10 cellular contexts compared by ENCODE assay signal in the genomic region with DNA sequence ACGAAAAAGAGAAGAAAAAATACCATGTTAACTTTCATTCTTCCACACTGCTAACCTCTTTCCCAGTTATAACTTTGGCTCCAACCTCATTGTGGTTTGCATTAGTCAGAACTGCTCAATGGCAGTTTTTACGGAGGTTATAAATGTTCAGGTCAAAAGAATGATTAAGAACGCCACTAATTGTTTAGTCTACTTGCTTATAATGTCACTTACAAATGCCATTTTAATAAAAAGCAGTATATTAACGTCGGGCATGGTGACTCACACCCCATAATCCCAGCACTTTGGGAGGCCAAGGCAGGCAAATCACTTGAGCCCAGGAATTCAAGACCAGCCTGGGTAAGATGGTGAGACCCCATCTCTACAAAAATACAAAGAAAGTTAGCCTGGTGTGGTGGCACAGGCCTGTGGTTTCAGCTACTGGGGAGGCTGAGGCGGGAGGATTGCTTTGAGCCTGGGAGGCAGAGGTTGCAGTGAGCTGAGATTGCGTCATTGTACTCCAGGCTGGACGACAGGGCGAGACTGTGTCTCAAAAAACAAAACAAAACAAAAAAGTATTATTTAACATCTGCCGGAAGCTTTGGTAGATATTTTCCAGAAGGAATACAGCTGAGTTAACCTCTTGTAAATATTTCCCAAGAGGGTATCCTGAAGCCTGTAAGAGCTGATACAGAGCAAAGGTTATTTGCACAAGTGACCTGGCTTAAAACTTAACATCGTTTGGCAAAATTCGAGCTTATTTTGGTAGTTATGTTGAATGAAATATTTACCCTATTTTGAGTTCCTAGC. TPM values are rescaled to one million over a fixed set of nuclear protein-coding genes. Genes with fewer than 3 reads are reported as not detected.
DNase-seq lines count a peak whose midpoint lies in the region; ATAC-seq and TF ChIP-seq lines count a peak whose summit lies in the region.
"Had no signal": no experiment of that assay in that cellular context is flagged by ENCODE, and none has a peak within 500 bp of the region (broad histone marks: within the 10 kb centered on the region; RNA-seq: fewer than 3 reads in every experiment).

No MANE protein-coding gene starts in this region.

- H3K4me1 ChIP-seq in ACC112 (ENCODE audit: control insufficient read depth, insufficient read depth, low read length, unreplicated experiment), result peaks cover 58% of the 10 kb centered on the region
- no peaks in the 10 kb centered on the region for H3K4me1 ChIP-seq in breast epithelium
- H3K4me1 ChIP-seq in lower lobe of right lung, result peaks cover 50% of the 10 kb centered on the region
- peaks cover 13% of the 10 kb centered on the region for H3K4me1 ChIP-seq in neural progenitor cell

- no peaks in the 10 kb centered on the region for H3K36me3 ChIP-seq in ACC112 (ENCODE audit: insufficient read depth, low read length)
- H3K36me3 ChIP-seq in breast epithelium, result no peaks in the 10 kb centered on the region
- no peaks in the 10 kb centered on the region for H3K36me3 ChIP-seq in lower lobe of right lung
- no peaks in the 10 kb centered on the region for H3K36me3 ChIP-seq in neural progenitor cell

- CTCF ChIA-PET in activated CD8-positive, alpha-beta memory T cell treated with anti-CD3 and anti-CD28 coated beads, Interleukin-2, amount 10 ng/mL, durations not matched to agents 7 days and 5 days (lab: Charles Lee), result interaction anchor here (1.8 kb wide), 1 partner anchor 62 kb away, joined by 4 read pairs; no protein-coding TSS in a partner anchor

- H3K4me1 Mint-ChIP-seq in neural progenitor cell (peaks cover 18% of the 10 kb centered on the region), nephron progenitor cell (peaks cover 37% of the 10 kb centered on the region)
- peaks cover 62% of the 10 kb centered on the region for H3K4me1 Mint-ChIP-seq in activated CD8-positive, alpha-beta memory T cell treated with anti-CD3 and anti-CD28 coated beads, Interleukin-2, amount 10 ng/mL, durations not matched to agents 7 days and 5 days

- H3K27me3 Mint-ChIP-seq in neural progenitor cell (ENCODE audit: insufficient read depth, low read depth) (no peaks in the 10 kb centered on the region), nephron progenitor cell (ENCODE audit: low read depth, poor library complexity) (no peaks in the 10 kb centered on the region)
- H3K27me3 Mint-ChIP-seq in activated CD8-positive, alpha-beta memory T cell treated with anti-CD3 and anti-CD28 coated beads, Interleukin-2, amount 10 ng/mL, durations not matched to agents 7 days and 5 days, result no peaks in the 10 kb centered on the region

- H4K20me1 ChIP-seq in neural progenitor cell (ENCODE audit: low read depth), result peaks cover 26% of the 10 kb centered on the region

- H3K9me3 Mint-ChIP-seq in neural progenitor cell (no peaks in the 10 kb centered on the region), nephron progenitor cell (no peaks in the 10 kb centered on the region)
- no peaks in the 10 kb centered on the region for H3K9me3 Mint-ChIP-seq in activated CD8-positive, alpha-beta memory T cell treated with anti-CD3 and anti-CD28 coated beads, Interleukin-2, amount 10 ng/mL, durations not matched to agents 7 days and 5 days (ENCODE audit: low read depth)

- TF ChIP-seq CTCF in breast epithelium (IDR thresholded peaks at IDR 0.05) (no peak), lower lobe of right lung (IDR thresholded peaks at IDR 0.05) (no peak), neural progenitor cell (IDR thresholded peaks at IDR 0.05) (no peak), nephron progenitor cell (IDR thresholded peaks at IDR 0.05) (no peak)

- H3K4me3 ChIP-seq in ACC112 (ENCODE audit: low read depth, low read length) (peak overlapping the region; percentile 48), breast epithelium (no peak overlapping the region), lower lobe of right lung (no peak overlapping the region), neural progenitor cell (no peak overlapping the region)
- H3K4me3 ChIP-seq: lung had no signal

- intact Hi-C loops in breast epithelium (cut with DNase I; ENCODE audit: low total_unique reads) (no loop called here), lower lobe of right lung (cut with DNase I) (no loop called here)

- H2AFZ ChIP-seq in ACC112 (ENCODE audit: low read length, unreplicated experiment) (no peak overlapping the region), neural progenitor cell (replicated peaks) (no peak overlapping the region)

- H3K27me3 ChIP-seq in ACC112 (ENCODE audit: insufficient read depth, low read length) (no peaks in the 10 kb centered on the region), breast epithelium (no peaks in the 10 kb centered on the region), lower lobe of right lung (ENCODE audit: low read depth) (no peaks in the 10 kb centered on the region), neural progenitor cell (no peaks in the 10 kb centered on the region)

- H3K9me3 ChIP-seq in breast epithelium, result no peaks in the 10 kb centered on the region
- H3K9me3 ChIP-seq in lower lobe of right lung, result no peaks in the 10 kb centered on the region
- no peaks in the 10 kb centered on the region for H3K9me3 ChIP-seq in neural progenitor cell (ENCODE audit: low read depth)

- H3K4me2 ChIP-seq in neural progenitor cell, result no peak overlapping the region

- H3K27ac Mint-ChIP-seq in neural progenitor cell (no peak overlapping the region), nephron progenitor cell (no peak overlapping the region)
- no peak overlapping the region for H3K27ac Mint-ChIP-seq in activated CD8-positive, alpha-beta memory T cell treated with anti-CD3 and anti-CD28 coated beads, Interleukin-2, amount 10 ng/mL, durations not matched to agents 7 days and 5 days

- H3K4me3 Mint-ChIP-seq in neural progenitor cell (no peak overlapping the region), nephron progenitor cell (no peak overlapping the region)
- H3K4me3 Mint-ChIP-seq in activated CD8-positive, alpha-beta memory T cell treated with anti-CD3 and anti-CD28 coated beads, Interleukin-2, amount 10 ng/mL, durations not matched to agents 7 days and 5 days, result no peak overlapping the region

- H3K79me2 ChIP-seq in ACC112 (ENCODE audit: control insufficient read depth, insufficient read depth, low read length, unreplicated experiment), result peaks cover 82% of the 10 kb centered on the region
- H3K79me2 ChIP-seq in neural progenitor cell (ENCODE audit: low read depth), result peaks cover 99% of the 10 kb centered on the region

- no peaks in the 10 kb centered on the region for H3F3A ChIP-seq in neural progenitor cell (ENCODE audit: low read depth)

- H3K27ac ChIP-seq in ACC112 (ENCODE audit: low read depth, low read length), result peak overlapping the region; percentile 88
- H3K27ac ChIP-seq in breast epithelium, result peak overlapping the region; percentile 78 to 81
- H3K27ac ChIP-seq in lower lobe of right lung, result peak overlapping the region; percentile 51
- H3K27ac ChIP-seq in neural progenitor cell, result no peak overlapping the region

- ATAC-seq in lower lobe of right lung (no peak), HG03175 (IDR thresholded peaks at IDR 0.05; ENCODE audit: unreplicated experiment) (no peak)
- no peak for ATAC-seq in activated CD8-positive, alpha-beta memory T cell treated with anti-CD3 and anti-CD28 coated beads, Interleukin-2, amount 10 ng/mL, durations not matched to agents 7 days and 5 days

- DNase-seq in LHCN-M2 (ENCODE audit: low read depth), result peak; percentile 83
- no peak for DNase-seq in breast epithelium (ENCODE audit: low spot score in 2 of 2)
- DNase-seq in lower lobe of right lung, result no peak
- DNase-seq in neural progenitor cell (ENCODE audit: low spot score), result no peak
- no peak for DNase-seq in nephron progenitor cell
- DNase-seq in activated CD8-positive, alpha-beta memory T cell treated with anti-CD3 and anti-CD28 coated beads, Interleukin-2, amount 10 ng/mL, durations not matched to agents 7 days and 5 days, result no peak
- DNase-seq: activated T-cell treated with anti-CD3 and anti-CD28 coated beads, Interleukin-2, amount 50 U/mL, for 48 hours had no signal

- no peak for TF ChIP-seq POLR2A in breast epithelium (IDR thresholded peaks at IDR 0.05)

- H3K9ac ChIP-seq in neural progenitor cell, result no peak overlapping the region

- peaks cover 10% of the 10 kb centered on the region for H3K36me3 Mint-ChIP-seq in neural progenitor cell
- peaks cover 17% of the 10 kb centered on the region for H3K36me3 Mint-ChIP-seq in nephron progenitor cell (ENCODE audit: low read depth)
- H3K36me3 Mint-ChIP-seq in activated CD8-positive, alpha-beta memory T cell treated with anti-CD3 and anti-CD28 coated beads, Interleukin-2, amount 10 ng/mL, durations not matched to agents 7 days and 5 days, result peaks cover 29% of the 10 kb centered on the region

RNA-seq across cellular contexts. Expression of a gene that starts 5.1 kb away (rescaled TPM):
- 48.6 and 49.8 TPM in 2 replicates for total RNA-seq in LHCN-M2 (2014; rRNA removed)
- 16.9 TPM for polyA plus RNA-seq in LHCN-M2 (2012)
- 10 to 100 TPM; 28.2 to 30.6 (median 28.5) TPM for total RNA-seq in breast epithelium
- total RNA-seq in lower lobe of right lung, result 60.1 TPM
- total RNA-seq in neural progenitor cell (ENCODE audit: low replicate concordance), result 49.6 and 63.5 TPM in 2 replicates
- 10 to 100 TPM; 58.5 to 60.9 TPM for total RNA-seq in activated CD8-positive, alpha-beta memory T cell treated with anti-CD3 and anti-CD28 coated beads, Interleukin-2, amount 10 ng/mL, durations not matched to agents 7 days and 5 days
